ENCODE assay signal across 2 cellular contexts in genomic region chr5:163404364-163404763, GRCh38.
TF ChIP-seq lines count a peak whose summit lies in the region.

No MANE protein-coding gene starts in this region.

TF ChIP-seq in HEK293, 187 proteins besides CTCF, POLR2A, EP300 and RAD21:
- TF ChIP-seq, protein P1, sequence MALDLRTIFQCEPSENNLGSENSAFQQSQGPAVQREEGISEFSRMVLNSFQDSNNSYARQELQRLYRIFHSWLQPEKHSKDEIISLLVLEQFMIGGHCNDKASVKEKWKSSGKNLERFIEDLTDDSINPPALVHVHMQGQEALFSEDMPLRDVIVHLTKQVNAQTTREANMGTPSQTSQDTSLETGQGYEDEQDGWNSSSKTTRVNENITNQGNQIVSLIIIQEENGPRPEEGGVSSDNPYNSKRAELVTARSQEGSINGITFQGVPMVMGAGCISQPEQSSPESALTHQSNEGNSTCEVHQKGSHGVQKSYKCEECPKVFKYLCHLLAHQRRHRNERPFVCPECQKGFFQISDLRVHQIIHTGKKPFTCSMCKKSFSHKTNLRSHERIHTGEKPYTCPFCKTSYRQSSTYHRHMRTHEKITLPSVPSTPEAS (tag by site-specific recombination; IDR thresholded peaks at IDR 0.05): peak; percentile 78
- TF ChIP-seq, protein P2, sequence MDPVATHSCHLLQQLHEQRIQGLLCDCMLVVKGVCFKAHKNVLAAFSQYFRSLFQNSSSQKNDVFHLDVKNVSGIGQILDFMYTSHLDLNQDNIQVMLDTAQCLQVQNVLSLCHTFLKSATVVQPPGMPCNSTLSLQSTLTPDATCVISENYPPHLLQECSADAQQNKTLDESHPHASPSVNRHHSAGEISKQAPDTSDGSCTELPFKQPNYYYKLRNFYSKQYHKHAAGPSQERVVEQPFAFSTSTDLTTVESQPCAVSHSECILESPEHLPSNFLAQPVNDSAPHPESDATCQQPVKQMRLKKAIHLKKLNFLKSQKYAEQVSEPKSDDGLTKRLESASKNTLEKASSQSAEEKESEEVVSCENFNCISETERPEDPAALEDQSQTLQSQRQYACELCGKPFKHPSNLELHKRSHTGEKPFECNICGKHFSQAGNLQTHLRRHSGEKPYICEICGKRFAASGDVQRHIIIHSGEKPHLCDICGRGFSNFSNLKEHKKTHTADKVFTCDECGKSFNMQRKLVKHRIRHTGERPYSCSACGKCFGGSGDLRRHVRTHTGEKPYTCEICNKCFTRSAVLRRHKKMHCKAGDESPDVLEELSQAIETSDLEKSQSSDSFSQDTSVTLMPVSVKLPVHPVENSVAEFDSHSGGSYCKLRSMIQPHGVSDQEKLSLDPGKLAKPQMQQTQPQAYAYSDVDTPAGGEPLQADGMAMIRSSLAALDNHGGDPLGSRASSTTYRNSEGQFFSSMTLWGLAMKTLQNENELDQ (tag by site-specific recombination; IDR thresholded peaks at IDR 0.05; ENCODE audit: low read depth): no peak

TF ChIP-seq in H1, 55 proteins besides CTCF, POLR2A, EP300 and RAD21 (continued from another document):
- TF ChIP-seq RFX5 (IDR thresholded peaks at IDR 0.05; ENCODE audit: borderline replicate concordance, low read depth, low read length): no peak
- no peak for TF ChIP-seq NRF1 (IDR thresholded peaks at IDR 0.05; ENCODE audit: low read depth, low read length)
- TF ChIP-seq POLR2AphosphoS5 (IDR thresholded peaks at IDR 0.05; ENCODE audit: low read depth, low read length): no peak
- no peak for TF ChIP-seq KDM4A (IDR thresholded peaks at IDR 0.05; ENCODE audit: low read depth, low read length, severe bottlenecking)
- no peak for TF ChIP-seq RNF2 (IDR thresholded peaks at IDR 0.05; ENCODE audit: borderline replicate concordance, low read depth, low read length, missing control alignments, poor library complexity, severe bottlenecking)
- TF ChIP-seq CREB1 (IDR thresholded peaks at IDR 0.05): no peak
